ENCODE assay signal across 14 cellular contexts in the genomic region with DNA sequence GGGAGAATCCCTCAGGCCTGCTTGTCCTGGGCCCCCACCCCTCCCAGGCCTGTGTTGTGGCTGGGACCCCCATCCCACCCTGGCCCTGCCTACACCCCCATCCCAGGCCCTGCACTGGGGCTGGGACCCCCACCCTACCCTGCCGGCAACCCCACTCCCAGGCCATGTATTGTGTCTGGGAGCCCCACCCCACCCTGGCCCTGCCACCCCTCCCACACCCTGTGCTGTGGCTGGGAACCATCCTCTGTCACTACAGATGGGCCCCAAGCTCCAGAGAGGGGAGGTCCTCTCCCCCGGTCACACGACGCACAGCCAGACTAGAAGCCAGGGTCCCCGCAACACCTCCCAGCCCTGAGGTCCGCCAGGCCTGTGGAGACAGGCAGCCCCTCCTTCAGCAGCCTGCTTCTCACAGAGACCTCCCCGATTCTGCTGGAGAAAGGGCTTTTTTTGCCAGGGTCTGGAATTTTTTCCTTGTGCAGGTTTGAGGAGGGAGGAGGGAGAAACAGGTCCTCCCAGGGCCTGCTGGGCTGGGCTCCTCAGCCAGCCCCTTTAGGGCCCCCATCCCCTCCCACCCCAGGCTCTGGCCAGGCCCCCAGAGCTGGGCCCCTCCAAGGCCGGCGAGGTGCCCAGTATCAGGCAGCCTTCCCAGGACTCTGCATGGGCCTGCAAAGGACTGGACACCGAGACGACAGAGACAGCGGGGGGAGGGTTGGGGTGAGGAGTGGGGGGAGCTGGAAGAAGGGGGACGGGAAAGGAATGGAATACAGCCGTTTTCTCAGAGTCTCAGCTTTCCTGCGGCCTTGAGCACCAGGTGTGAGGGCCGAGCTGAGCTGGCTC. TPM values are rescaled to one million over a fixed set of nuclear protein-coding genes. Genes with fewer than 3 reads are reported as not detected.
A peak's percentile ranks its signal among the peaks of the same experiment; 100 is the strongest.
DNase-seq lines count a peak whose midpoint lies in the region; ATAC-seq and TF ChIP-seq lines count a peak whose summit lies in the region.
"Had no signal": no experiment of that assay in that cellular context is flagged by ENCODE, and none has a peak within 500 bp of the region (broad histone marks: within the 10 kb centered on the region; RNA-seq: fewer than 3 reads in every experiment).

No MANE protein-coding gene starts in this region.

- intact Hi-C loops in dorsolateral prefrontal cortex (cut with DNase I): loop anchor here in 1 of 2 donors (5.0 kb wide), 1 partner anchor 55 kb away; no protein-coding TSS in a partner anchor
- intact Hi-C loops in testis (cut with DNase I; ENCODE audit: low total_unique reads): no loop called here

- H3K27ac ChIP-seq in dorsolateral prefrontal cortex: peak overlapping the region in 49 of 59 donors; percentile 24 to 77 (median 59)
- no peak overlapping the region for H3K27ac ChIP-seq in testis
- H3K27ac ChIP-seq: breast epithelium had no signal

- no peaks in the 10 kb centered on the region for H3K4me1 Mint-ChIP-seq in activated naive CD8-positive, alpha-beta T cell treated with anti-CD3 and anti-CD28 coated beads, Interleukin-2, amount 10 ng/mL, durations not matched to agents 7 days and 5 days
- H3K4me1 Mint-ChIP-seq in activated naive CD8-positive, alpha-beta T cell treated with anti-CD3 and anti-CD28 coated beads for 36 hours: no peaks in the 10 kb centered on the region
- H3K4me1 Mint-ChIP-seq: stimulated activated effector memory CD8-positive, alpha-beta T cell treated with anti-CD3 and anti-CD28 coated beads, Interleukin-12 subunit alpha, Interleukin-12 subunit beta, amount 100 ng/mL, for 72 hours had no signal

- H3K27me3 ChIP-seq in dorsolateral prefrontal cortex (no peaks in the 10 kb centered on the region), testis (no peaks in the 10 kb centered on the region)

- H3K27me3 Mint-ChIP-seq in activated naive CD8-positive, alpha-beta T cell treated with anti-CD3 and anti-CD28 coated beads, Interleukin-2, amount 10 ng/mL, durations not matched to agents 7 days and 5 days: peaks cover 2% of the 10 kb centered on the region
- peaks cover 1% of the 10 kb centered on the region for H3K27me3 Mint-ChIP-seq in activated naive CD8-positive, alpha-beta T cell treated with anti-CD3 and anti-CD28 coated beads for 36 hours

- H3K36me3 Mint-ChIP-seq in activated naive CD8-positive, alpha-beta T cell treated with anti-CD3 and anti-CD28 coated beads, Interleukin-2, amount 10 ng/mL, durations not matched to agents 7 days and 5 days: no peaks in the 10 kb centered on the region
- H3K36me3 Mint-ChIP-seq in activated naive CD8-positive, alpha-beta T cell treated with anti-CD3 and anti-CD28 coated beads for 36 hours: no peaks in the 10 kb centered on the region
- H3K36me3 Mint-ChIP-seq: stimulated activated effector memory CD8-positive, alpha-beta T cell treated with anti-CD3 and anti-CD28 coated beads, Interleukin-12 subunit alpha, Interleukin-12 subunit beta, amount 100 ng/mL, for 72 hours had no signal

- H3K9me3 Mint-ChIP-seq in activated naive CD8-positive, alpha-beta T cell treated with anti-CD3 and anti-CD28 coated beads, Interleukin-2, amount 10 ng/mL, durations not matched to agents 7 days and 5 days: no peaks in the 10 kb centered on the region
- H3K9me3 Mint-ChIP-seq in activated naive CD8-positive, alpha-beta T cell treated with anti-CD3 and anti-CD28 coated beads for 36 hours: no peaks in the 10 kb centered on the region
- H3K9me3 Mint-ChIP-seq: stimulated activated effector memory CD8-positive, alpha-beta T cell treated with anti-CD3 and anti-CD28 coated beads, Interleukin-12 subunit alpha, Interleukin-12 subunit beta, amount 100 ng/mL, for 72 hours had no signal

- WGBS in testis, 2 donors: 31 to 39% methylated on average over 9 to 14 of the region's 16 CpGs

- TF ChIP-seq POLR2A in testis (IDR thresholded peaks at IDR 0.05): no peak

- H3K36me3 ChIP-seq in testis (ENCODE audit: low read depth, missing control alignments): no peaks in the 10 kb centered on the region
- H3K36me3 ChIP-seq: breast epithelium had no signal

- TF ChIP-seq CTCF in dorsolateral prefrontal cortex (IDR thresholded peaks at IDR 0.05 in 54 of 56, conservative IDR thresholded peaks at IDR 0.05 in 2 of 56; ENCODE audit: low read depth in 1 of 56, partially characterized antibody in 56 of 56): no peak
- no peak for TF ChIP-seq CTCF in testis (IDR thresholded peaks at IDR 0.05)

- no peak overlapping the region for H3K27ac Mint-ChIP-seq in activated naive CD8-positive, alpha-beta T cell treated with anti-CD3 and anti-CD28 coated beads, Interleukin-2, amount 10 ng/mL, durations not matched to agents 7 days and 5 days
- no peak overlapping the region for H3K27ac Mint-ChIP-seq in activated naive CD8-positive, alpha-beta T cell treated with anti-CD3 and anti-CD28 coated beads for 36 hours
- H3K27ac Mint-ChIP-seq: stimulated activated effector memory CD8-positive, alpha-beta T cell treated with anti-CD3 and anti-CD28 coated beads, Interleukin-12 subunit alpha, Interleukin-12 subunit beta, amount 100 ng/mL, for 72 hours had no signal

- H3K4me3 Mint-ChIP-seq in activated naive CD8-positive, alpha-beta T cell treated with anti-CD3 and anti-CD28 coated beads, Interleukin-2, amount 10 ng/mL, durations not matched to agents 7 days and 5 days: no peak overlapping the region
- no peak overlapping the region for H3K4me3 Mint-ChIP-seq in activated naive CD8-positive, alpha-beta T cell treated with anti-CD3 and anti-CD28 coated beads for 36 hours
- H3K4me3 Mint-ChIP-seq: stimulated activated effector memory CD8-positive, alpha-beta T cell treated with anti-CD3 and anti-CD28 coated beads, Interleukin-12 subunit alpha, Interleukin-12 subunit beta, amount 100 ng/mL, for 72 hours had no signal

- no peaks in the 10 kb centered on the region for H3K9me3 ChIP-seq in testis
- H3K9me3 ChIP-seq: breast epithelium had no signal

- H3K4me3 ChIP-seq in dorsolateral prefrontal cortex (peak overlapping the region in 4 of 59 donors; percentile 3 to 27 (median 14)), testis (no peak overlapping the region)
- H3K4me3 ChIP-seq: breast epithelium had no signal

- no peak for ATAC-seq in activated naive CD8-positive, alpha-beta T cell treated with anti-CD3 and anti-CD28 coated beads, Interleukin-2, amount 10 ng/mL, durations not matched to agents 7 days and 5 days (ENCODE audit: low read depth)
- ATAC-seq: stimulated activated effector memory CD8-positive, alpha-beta T cell treated with anti-CD3 and anti-CD28 coated beads, Interleukin-12 subunit alpha, Interleukin-12 subunit beta, amount 100 ng/mL, for 72 hours had no signal

- H3K4me1 ChIP-seq in testis: peaks cover 12% of the 10 kb centered on the region
- H3K4me1 ChIP-seq: breast epithelium had no signal

- POLR2A ChIA-PET in activated naive CD8-positive, alpha-beta T cell treated with anti-CD3 and anti-CD28 coated beads, Interleukin-2, amount 10 ng/mL, durations not matched to agents 7 days and 5 days (lab: Charles Lee): no interaction called here

- DNase-seq in activated naive CD8-positive, alpha-beta T cell treated with anti-CD3 and anti-CD28 coated beads, Interleukin-2, amount 10 ng/mL, durations not matched to agents 7 days and 5 days: peak; percentile 12
- DNase-seq in activated naive CD8-positive, alpha-beta T cell treated with anti-CD3 and anti-CD28 coated beads for 36 hours: no peak
- DNase-seq in dorsolateral prefrontal cortex (peak in 5 of 10 donors; percentile 33 to 60 (median 45)), midbrain (lab: John Stamatoyannopoulos, UW) (peak; percentile 72), testis (peak; percentile 34), NCI-H2081 treated with DMSO at 0.1 percent for 48 hours (lab: John Stamatoyannopoulos, UW) (no peak)
- DNase-seq in stimulated activated CD4-positive, alpha-beta T cell treated with anti-CD3 and anti-CD28 coated beads, Interleukin-4, amount 100 ng/mL, for 1 hour: no peak
- DNase-seq in activated CD4-positive, alpha-beta T cell treated with anti-CD3 and anti-CD28 coated beads, Interleukin-2, amount 50 U/mL, for 48 hours: no peak
- DNase-seq: ACHN; activated CD4-positive, alpha-beta T cell treated with anti-CD3 and anti-CD28 coated beads, Interleukin-2, amount 50 U/mL, for 4 hours; foreskin melanocyte; GDM1 had no signal

RNA-seq across cellular contexts. Expression of gene KIF1A, which starts 28.0 kb away (rescaled TPM):
- total RNA-seq in activated naive CD8-positive, alpha-beta T cell treated with anti-CD3 and anti-CD28 coated beads, Interleukin-2, amount 10 ng/mL, durations not matched to agents 7 days and 5 days: 1 to 10 TPM; 2.0 to 2.3 TPM
- total RNA-seq in activated naive CD8-positive, alpha-beta T cell treated with anti-CD3 and anti-CD28 coated beads for 36 hours: 1 to 10 TPM; 7.7 to 8.2 TPM
- total RNA-seq in dorsolateral prefrontal cortex: 1,000 to 10,000 TPM in 108 of 120 experiments, 100 to 1,000 TPM in 12; 869 to 1,843 (median 1,153) TPM
- total RNA-seq in testis: 10 to 100 TPM; 37.0 to 42.1 TPM
- 33.5 TPM for polyA plus RNA-seq in testis (ENCODE audit: insufficient read depth, low read depth, low replicate concordance)

Comparison
In these comparisons a context has a peak if more than half of its experiments do, and no peak if none do; other contexts are left out.
1. DNase-seq: peak in activated naive CD8-positive, alpha-beta T cell treated with anti-CD3 and anti-CD28 coated beads, Interleukin-2, amount 10 ng/mL, durations not matched to agents 7 days and 5 days (single experiment), midbrain (single experiment) and testis (single experiment); none in activated naive CD8-positive, alpha-beta T cell treated with anti-CD3 and anti-CD28 coated beads for 36 hours (single experiment), stimulated activated CD4-positive, alpha-beta T cell treated with anti-CD3 and anti-CD28 coated beads, Interleukin-4, amount 100 ng/mL, for 1 hour (single experiment), activated CD4-positive, alpha-beta T cell treated with anti-CD3 and anti-CD28 coated beads, Interleukin-2, amount 50 U/mL, for 48 hours (0 of 2) and NCI-H2081 treated with DMSO at 0.1 percent for 48 hours (single experiment).
2. H3K27ac ChIP-seq: peak in dorsolateral prefrontal cortex (49 of 59); none in testis (0 of 2).
3. RNA of gene KIF1A, which starts 28.0 kb away (total RNA-seq): 869 to 1,843 TPM in dorsolateral prefrontal cortex; 37.0 to 42.1 TPM in testis, 7.7 to 8.2 TPM in activated naive CD8-positive, alpha-beta T cell treated with anti-CD3 and anti-CD28 coated beads for 36 hours and 2.0 to 2.3 TPM in activated naive CD8-positive, alpha-beta T cell treated with anti-CD3 and anti-CD28 coated beads, Interleukin-2, amount 10 ng/mL, durations not matched to agents 7 days and 5 days; every median in the first group is over 10 times any median in the second.